ENCODE assay signal across 8 cellular contexts in the genomic region with DNA sequence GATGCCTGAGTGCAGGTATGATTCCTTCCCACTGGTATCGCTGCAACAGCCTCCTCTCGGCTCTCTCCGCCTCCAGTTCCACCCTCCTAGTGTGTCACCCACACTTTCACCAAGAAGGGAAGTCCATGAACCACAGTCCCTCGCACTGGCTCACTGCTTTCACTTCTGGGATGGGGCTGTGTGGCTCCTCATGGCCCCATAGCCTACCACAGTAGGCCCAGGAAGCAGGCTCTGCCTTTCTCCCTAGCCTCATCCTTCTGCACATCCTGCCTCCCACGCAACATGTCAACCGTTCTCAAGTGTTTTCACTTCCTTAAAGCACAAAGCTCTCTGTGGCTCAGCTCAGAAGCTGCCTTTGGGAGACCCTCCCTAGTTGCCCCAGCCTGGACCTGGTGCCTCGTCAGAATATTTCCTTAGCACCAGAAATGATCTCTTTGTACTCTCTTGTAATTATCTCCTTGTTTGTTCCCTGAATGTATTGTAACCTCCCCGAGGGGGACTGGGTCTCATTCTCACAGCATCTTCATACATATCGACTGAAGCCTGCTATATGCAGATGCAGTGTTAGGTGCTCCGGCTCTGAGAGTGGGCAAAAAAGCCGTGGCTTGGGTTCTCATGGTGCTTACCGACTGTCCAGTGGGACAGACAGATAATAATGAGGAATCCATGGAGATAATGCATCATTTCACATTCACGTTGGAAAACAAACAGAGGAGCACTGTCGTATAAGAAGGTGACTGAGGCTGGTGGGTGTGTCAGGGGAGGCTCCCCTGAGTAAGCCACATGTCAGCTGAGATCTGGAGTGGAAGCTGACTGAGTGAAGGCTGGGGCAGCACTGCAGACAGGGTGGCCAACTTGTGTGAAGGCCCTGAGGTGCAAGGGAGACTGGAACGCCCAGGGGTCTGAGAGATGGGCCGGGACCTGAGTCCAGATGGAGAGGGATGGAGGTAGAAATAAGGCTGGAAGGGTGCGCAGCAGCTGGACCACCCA.
DNase-seq lines count a peak whose midpoint lies in the region; ATAC-seq and TF ChIP-seq lines count a peak whose summit lies in the region.

No MANE protein-coding gene starts in this region.

- peak overlapping the region; percentile 51; the same call in 1 of the 2 replicates for H3K4me2 ChIP-seq in OCI-LY1 (ENCODE audit: low read length)

- H2AFZ ChIP-seq in OCI-LY1 (ENCODE audit: low read length), result no peak overlapping the region

- H3K9ac ChIP-seq in OCI-LY1 (ENCODE audit: low read length), result no peak overlapping the region

- H3K9me2 ChIP-seq in OCI-LY1 (ENCODE audit: low read depth, low read length), result no peaks in the 10 kb centered on the region

- no peaks in the 10 kb centered on the region for H3F3A ChIP-seq in OCI-LY1 (ENCODE audit: insufficient read depth, low read length)

- H3K27ac ChIP-seq in OCI-LY1 (ENCODE audit: low read depth, low read length, poor library complexity, severe bottlenecking), result no peak overlapping the region

- no peaks in the 10 kb centered on the region for H3K9me3 ChIP-seq in OCI-LY1 (ENCODE audit: low read length)

- peaks cover 34% of the 10 kb centered on the region for H3K4me1 ChIP-seq in OCI-LY1 (ENCODE audit: insufficient read depth, low read length, severe bottlenecking)

- ATAC-seq in GM18870 (IDR thresholded peaks at IDR 0.05; ENCODE audit: unreplicated experiment), result peak; percentile 69
- peak; percentile 72 for ATAC-seq in HG02642 (IDR thresholded peaks at IDR 0.05; ENCODE audit: poor library complexity, unreplicated experiment)
- ATAC-seq in HG02970 (IDR thresholded peaks at IDR 0.05; ENCODE audit: low FRiP score, unreplicated experiment), result no peak

- no peaks in the 10 kb centered on the region for H4K20me1 ChIP-seq in OCI-LY1 (ENCODE audit: insufficient read depth, low read length)

- DNase-seq in medulla oblongata (ENCODE audit: extremely low spot score), result peak; percentile 68
- DNase-seq in middle frontal gyrus (ENCODE audit: extremely low spot score, low spot score), result no peak
- DNase-seq in HK-2 (ENCODE audit: unreplicated experiment), result no peak
- no peak for DNase-seq in DMS53 (lab: John Stamatoyannopoulos, UW)

- no peaks in the 10 kb centered on the region; the same call in 1 of the 2 replicates for H3K27me3 ChIP-seq in OCI-LY1 (ENCODE audit: insufficient read depth, low read length)

- H3K36me3 ChIP-seq in OCI-LY1 (ENCODE audit: insufficient read depth, low read length), result no peaks in the 10 kb centered on the region

- H3K4me3 ChIP-seq in OCI-LY1 (ENCODE audit: low read depth, low read length, poor library complexity, severe bottlenecking), result peak overlapping the region; percentile 26

- no peak for TF ChIP-seq CTCF in OCI-LY1 (IDR thresholded peaks at IDR 0.05; ENCODE audit: low read length)

- no peaks in the 10 kb centered on the region for H3K79me2 ChIP-seq in OCI-LY1 (ENCODE audit: insufficient read depth, low read length)
